Comparison of ENCODE assay signal across 9 cellular contexts in genomic region chr12:65121049-65121955, GRCh38. TPM values are rescaled to one million over a fixed set of nuclear protein-coding genes. Genes with fewer than 3 reads are reported as not detected.
A peak's percentile ranks its signal among the peaks of the same experiment; 100 is the strongest.
DNase-seq lines count a peak whose midpoint lies in the region; ATAC-seq and TF ChIP-seq lines count a peak whose summit lies in the region.
"Had no signal": no experiment of that assay in that cellular context is flagged by ENCODE, and none has a peak within 500 bp of the region (broad histone marks: within the 10 kb centered on the region; RNA-seq: fewer than 3 reads in every experiment).

A gene with protein sequence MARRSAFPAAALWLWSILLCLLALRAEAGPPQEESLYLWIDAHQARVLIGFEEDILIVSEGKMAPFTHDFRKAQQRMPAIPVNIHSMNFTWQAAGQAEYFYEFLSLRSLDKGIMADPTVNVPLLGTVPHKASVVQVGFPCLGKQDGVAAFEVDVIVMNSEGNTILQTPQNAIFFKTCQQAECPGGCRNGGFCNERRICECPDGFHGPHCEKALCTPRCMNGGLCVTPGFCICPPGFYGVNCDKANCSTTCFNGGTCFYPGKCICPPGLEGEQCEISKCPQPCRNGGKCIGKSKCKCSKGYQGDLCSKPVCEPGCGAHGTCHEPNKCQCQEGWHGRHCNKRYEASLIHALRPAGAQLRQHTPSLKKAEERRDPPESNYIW (minus strand): TSS chr12:65121305. CDS start chr12:65121191, 114 bp downstream.

- DNase-seq in AG08396 (ENCODE audit: low spot score) = peak; percentile 24
- peak; percentile 53 for DNase-seq in activated T-cell treated with anti-CD3 and anti-CD28 coated beads, Interleukin-2, amount 50 U/mL, for 24 hours
- DNase-seq in glutamatergic neuron = peak; percentile 54
- DNase-seq in psoas muscle = peak; percentile 21 to 58
- DNase-seq in NCI-H1436 (lab: John Stamatoyannopoulos, UW) = no peak

- H3K36me3 ChIP-seq in Loucy (ENCODE audit: insufficient read depth, low read length) (no peaks in the 10 kb centered on the region), psoas muscle (ENCODE audit: insufficient read depth in 1 of 2, low read depth in 1 of 2) (no peaks in the 10 kb centered on the region)

- no peak within 1 kb of the TSS for H3K27ac Mint-ChIP-seq in activated T-cell treated with anti-CD3 and anti-CD28 coated beads, Interleukin-2, amount 50 U/mL, for 24 hours
- H3K27ac Mint-ChIP-seq in glutamatergic neuron (ENCODE audit: unreplicated experiment) = no peak within 1 kb of the TSS

- H3K4me3 Mint-ChIP-seq in activated T-cell treated with anti-CD3 and anti-CD28 coated beads, Interleukin-2, amount 50 U/mL, for 24 hours = peak within 1 kb of the TSS; percentile 43
- H3K4me3 Mint-ChIP-seq in glutamatergic neuron (ENCODE audit: unreplicated experiment) = peak within 1 kb of the TSS; percentile 79

- no peaks in the 10 kb centered on the region for H4K20me1 ChIP-seq in Loucy (ENCODE audit: insufficient read depth, low read length, poor library complexity, severe bottlenecking)

- no peaks in the 10 kb centered on the region for H3K9me2 ChIP-seq in Loucy (replicated peaks; ENCODE audit: low read depth, low read length)

- ATAC-seq in GM18868 (IDR thresholded peaks at IDR 0.05; ENCODE audit: unreplicated experiment) (peak; percentile 66), psoas muscle (no peak), GM21526 (IDR thresholded peaks at IDR 0.05; ENCODE audit: low FRiP score, unreplicated experiment) (no peak)

- no peak within 1 kb of the TSS for H3K4me2 ChIP-seq in Loucy (ENCODE audit: low read depth, low read length, poor library complexity, severe bottlenecking)

- no peaks in the 10 kb centered on the region for H3F3A ChIP-seq in Loucy (ENCODE audit: low read depth)

- TF ChIP-seq CTCF in Loucy (conservative IDR thresholded peaks at IDR 0.05; ENCODE audit: low read length) = peak; percentile 32; the same call in 1 of the 2 replicates
- peak; percentile 79 for TF ChIP-seq CTCF in glutamatergic neuron (IDR thresholded peaks at IDR 0.05; ENCODE audit: partially characterized antibody, unreplicated experiment)
- TF ChIP-seq CTCF in psoas muscle (IDR thresholded peaks at IDR 0.05) = no peak

- peaks cover 57% of the 10 kb centered on the region for H3K27me3 Mint-ChIP-seq in activated T-cell treated with anti-CD3 and anti-CD28 coated beads, Interleukin-2, amount 50 U/mL, for 24 hours
- peaks cover 10% of the 10 kb centered on the region for H3K27me3 Mint-ChIP-seq in glutamatergic neuron (ENCODE audit: unreplicated experiment)

- H3K4me1 Mint-ChIP-seq in activated T-cell treated with anti-CD3 and anti-CD28 coated beads, Interleukin-2, amount 50 U/mL, for 24 hours (ENCODE audit: low read depth) = peaks cover 7% of the 10 kb centered on the region
- peaks cover 11% of the 10 kb centered on the region for H3K4me1 Mint-ChIP-seq in glutamatergic neuron (ENCODE audit: low read depth, unreplicated experiment)

- H3K27me3 ChIP-seq in Loucy (ENCODE audit: insufficient read depth, low read length, poor library complexity, severe bottlenecking) = no peaks in the 10 kb centered on the region
- H3K27me3 ChIP-seq in psoas muscle (ENCODE audit: insufficient read depth in 3 of 3, low read length in 2 of 3) = peaks cover 10 to 70% (median 13%) of the 10 kb centered on the region in 3 donors

- H3K9me3 Mint-ChIP-seq in activated T-cell treated with anti-CD3 and anti-CD28 coated beads, Interleukin-2, amount 50 U/mL, for 24 hours = no peaks in the 10 kb centered on the region
- peaks cover 5% of the 10 kb centered on the region for H3K9me3 Mint-ChIP-seq in glutamatergic neuron (ENCODE audit: unreplicated experiment)

- no peak within 1 kb of the TSS for H2AFZ ChIP-seq in Loucy (ENCODE audit: low read length)

- H3K36me3 Mint-ChIP-seq in activated T-cell treated with anti-CD3 and anti-CD28 coated beads, Interleukin-2, amount 50 U/mL, for 24 hours (ENCODE audit: low read depth) = no peaks in the 10 kb centered on the region
- no peaks in the 10 kb centered on the region for H3K36me3 Mint-ChIP-seq in glutamatergic neuron (ENCODE audit: unreplicated experiment)

- intact Hi-C loops in psoas muscle (cut with DNase I) = loop anchor here in 1 of 2 donors (10.0 kb wide), 1 partner anchor 327 kb away; no protein-coding TSS in a partner anchor

- WGBS in psoas muscle, 3 donors = 4 to 5% (median 4%) methylated on average over 54 to 73 of the region's 73 CpGs

- H3K4me3 ChIP-seq in Loucy (ENCODE audit: low read length, poor library complexity, severe bottlenecking) = no peak within 1 kb of the TSS
- H3K4me3 ChIP-seq in psoas muscle = peak within 1 kb of the TSS; percentile 45

- no peak within 1 kb of the TSS for H3K27ac ChIP-seq in psoas muscle
- H3K27ac ChIP-seq: epithelial cell of prostate had no signal

- no peaks in the 10 kb centered on the region for H3K79me2 ChIP-seq in Loucy (ENCODE audit: insufficient read depth, low read length)

- no peak within 1 kb of the TSS for H3K9ac ChIP-seq in Loucy (ENCODE audit: low read depth, low read length, poor library complexity, severe bottlenecking)

- no peaks in the 10 kb centered on the region for H3K4me1 ChIP-seq in Loucy (ENCODE audit: insufficient read depth, low read length, poor library complexity, severe bottlenecking)
- no peaks in the 10 kb centered on the region for H3K4me1 ChIP-seq in psoas muscle

- no peaks in the 10 kb centered on the region for H3K9me3 ChIP-seq in Loucy (ENCODE audit: insufficient read depth, low read depth, low read length)
- no peaks in the 10 kb centered on the region for H3K9me3 ChIP-seq in psoas muscle

RNA-seq across cellular contexts. Expression of the gene that starts here (rescaled TPM):
- not detected for total RNA-seq in glutamatergic neuron (ENCODE audit: unreplicated experiment)
- not detected for total RNA-seq in psoas muscle
- polyA plus RNA-seq in psoas muscle = under 1 TPM in 1 of 3 donors, not detected in 2; 0.03 TPM

Comparison
In these comparisons a context has a peak if more than half of its experiments do, and no peak if none do; other contexts are left out.
1. Peak in DNase-seq in glutamatergic neuron; RNA of the gene not detected or under 1 TPM.
2. Peak in DNase-seq and H3K4me3 ChIP-seq in psoas muscle; RNA of the gene not detected or under 1 TPM.